ENCODE assay signal across 1 cellular context in the genomic region with DNA sequence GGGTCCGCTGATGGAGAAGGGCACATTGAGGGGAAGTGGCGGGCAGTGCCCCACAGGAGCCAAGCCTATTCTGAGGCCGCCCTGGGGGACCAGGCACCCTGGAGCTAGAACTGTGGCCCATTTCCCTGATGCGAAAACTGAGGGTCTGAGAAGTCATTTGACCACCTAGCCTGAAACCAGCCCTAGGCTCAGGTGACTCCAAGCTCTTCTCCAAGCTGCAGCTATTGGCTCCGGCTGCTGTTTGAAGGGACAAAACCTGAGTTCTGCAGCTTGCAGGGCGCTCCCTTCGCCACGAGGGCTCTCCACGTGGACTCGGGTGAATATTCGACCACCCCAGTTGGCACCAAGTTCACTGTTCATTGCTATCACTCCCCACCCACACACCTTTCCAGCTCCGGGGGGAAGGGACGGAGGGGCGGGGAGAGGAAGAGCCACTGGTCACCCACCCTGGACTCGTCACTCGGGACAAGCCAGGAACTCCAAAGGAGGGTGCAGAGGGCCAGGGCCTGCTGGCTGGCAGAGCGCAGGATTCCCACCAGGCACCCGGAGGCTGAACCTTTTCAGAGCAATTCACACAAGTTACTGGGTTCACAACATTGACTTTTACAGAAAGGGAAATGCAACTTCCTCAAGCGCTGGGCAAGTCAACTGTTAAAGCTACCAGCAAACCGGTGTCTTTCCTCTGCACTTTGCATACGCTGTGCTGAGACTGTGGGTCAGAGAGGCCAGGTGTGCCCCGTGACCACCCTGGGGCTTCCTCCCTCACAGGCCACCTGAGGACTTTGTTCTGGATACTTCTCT.
TF ChIP-seq lines count a peak whose summit lies in the region.

No MANE protein-coding gene starts in this region.

TF ChIP-seq in GM12878, 131 proteins besides CTCF, POLR2A, EP300 and RAD21 (continues in another document):
- TF ChIP-seq, protein P1, sequence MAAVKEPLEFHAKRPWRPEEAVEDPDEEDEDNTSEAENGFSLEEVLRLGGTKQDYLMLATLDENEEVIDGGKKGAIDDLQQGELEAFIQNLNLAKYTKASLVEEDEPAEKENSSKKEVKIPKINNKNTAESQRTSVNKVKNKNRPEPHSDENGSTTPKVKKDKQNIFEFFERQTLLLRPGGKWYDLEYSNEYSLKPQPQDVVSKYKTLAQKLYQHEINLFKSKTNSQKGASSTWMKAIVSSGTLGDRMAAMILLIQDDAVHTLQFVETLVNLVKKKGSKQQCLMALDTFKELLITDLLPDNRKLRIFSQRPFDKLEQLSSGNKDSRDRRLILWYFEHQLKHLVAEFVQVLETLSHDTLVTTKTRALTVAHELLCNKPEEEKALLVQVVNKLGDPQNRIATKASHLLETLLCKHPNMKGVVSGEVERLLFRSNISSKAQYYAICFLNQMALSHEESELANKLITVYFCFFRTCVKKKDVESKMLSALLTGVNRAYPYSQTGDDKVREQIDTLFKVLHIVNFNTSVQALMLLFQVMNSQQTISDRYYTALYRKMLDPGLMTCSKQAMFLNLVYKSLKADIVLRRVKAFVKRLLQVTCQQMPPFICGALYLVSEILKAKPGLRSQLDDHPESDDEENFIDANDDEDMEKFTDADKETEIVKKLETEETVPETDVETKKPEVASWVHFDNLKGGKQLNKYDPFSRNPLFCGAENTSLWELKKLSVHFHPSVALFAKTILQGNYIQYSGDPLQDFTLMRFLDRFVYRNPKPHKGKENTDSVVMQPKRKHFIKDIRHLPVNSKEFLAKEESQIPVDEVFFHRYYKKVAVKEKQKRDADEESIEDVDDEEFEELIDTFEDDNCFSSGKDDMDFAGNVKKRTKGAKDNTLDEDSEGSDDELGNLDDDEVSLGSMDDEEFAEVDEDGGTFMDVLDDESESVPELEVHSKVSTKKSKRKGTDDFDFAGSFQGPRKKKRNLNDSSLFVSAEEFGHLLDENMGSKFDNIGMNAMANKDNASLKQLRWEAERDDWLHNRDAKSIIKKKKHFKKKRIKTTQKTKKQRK (IDR thresholded peaks at IDR 0.05; ENCODE audit: low read depth, low read length): no peak
- TF ChIP-seq CBFB (IDR thresholded peaks at IDR 0.05; ENCODE audit: low read depth) (no peak), HCFC1 (IDR thresholded peaks at IDR 0.05; ENCODE audit: low read length) (no peak), MTA2 (IDR thresholded peaks at IDR 0.05; ENCODE audit: low read depth) (peak; percentile 29; the same call in 1 of the 2 replicates), SIN3A (IDR thresholded peaks at IDR 0.05; ENCODE audit: low read depth, low read length) (no peak), RBBP5 (conservative IDR thresholded peaks at IDR 0.05) (no peak), ZNF24 (IDR thresholded peaks at IDR 0.05) (no peak), EZH2 (IDR thresholded peaks at IDR 0.05; ENCODE audit: borderline replicate concordance, control insufficient read depth, low read depth, low read length) (no peak), MYC (IDR thresholded peaks at IDR 0.05; ENCODE audit: insufficient read depth, insufficient read length, insufficient replicate concordance, low read length, severe bottlenecking) (no peak), CHD4 (IDR thresholded peaks at IDR 0.05) (no peak), BACH1 (IDR thresholded peaks at IDR 0.05; ENCODE audit: borderline replicate concordance) (no peak), CREB1 (IDR thresholded peaks at IDR 0.05; ENCODE audit: low read depth) (no peak), SMC3 (IDR thresholded peaks at IDR 0.05; ENCODE audit: borderline replicate concordance, low read length) (no peak), SIX5 (IDR thresholded peaks at IDR 0.05; ENCODE audit: low read depth, low read length, severe bottlenecking) (no peak), NBN (IDR thresholded peaks at IDR 0.05) (peak; percentile 48; the same call in 1 of the 2 replicates), ZZZ3 (IDR thresholded peaks at IDR 0.05; ENCODE audit: control insufficient read depth, insufficient read length, low read depth) (no peak), NRF1 (conservative IDR thresholded peaks at IDR 0.05; ENCODE audit: low read depth, low read length) (no peak), MYB (IDR thresholded peaks at IDR 0.05; ENCODE audit: borderline replicate concordance, low read depth, low read length) (0 out of 2 replicates have a peak, but pooled peaks have one; percentile 24), PAX8 (IDR thresholded peaks at IDR 0.05) (no peak), KLF5 (IDR thresholded peaks at IDR 0.05; ENCODE audit: partially characterized antibody) (no peak), EGR1 (IDR thresholded peaks at IDR 0.05; ENCODE audit: borderline replicate concordance in 1 of 2, low read depth in 2 of 2, low read length in 2 of 2) (0 out of 3 replicates have a peak, but pooled peaks of 1 of the 2 experiments have one; percentile 21), NFIC (IDR thresholded peaks at IDR 0.05; ENCODE audit: low read depth, low read length) (no peak), MEF2B (IDR thresholded peaks at IDR 0.05; ENCODE audit: partially characterized antibody, poor library complexity, severe bottlenecking) (no peak), SREBF1 (IDR thresholded peaks at IDR 0.05; ENCODE audit: low read length) (no peak), EED (IDR thresholded peaks at IDR 0.05; ENCODE audit: low read depth) (0 out of 2 replicates have a peak, but pooled peaks have one; percentile 38), ATF7 (IDR thresholded peaks at IDR 0.05; ENCODE audit: low read depth) (0 out of 2 replicates have a peak, but pooled peaks have one; percentile 18), POU2F2 (IDR thresholded peaks at IDR 0.05; ENCODE audit: borderline replicate concordance, low read depth, low read length) (peak; percentile 82; the same call in 1 of the 3 replicates), PML (IDR thresholded peaks at IDR 0.05; ENCODE audit: low read length) (no peak), SREBF2 (IDR thresholded peaks at IDR 0.05; ENCODE audit: low read length) (no peak), TCF12 (IDR thresholded peaks at IDR 0.05; ENCODE audit: low read depth, low read length) (no peak), SP1 (IDR thresholded peaks at IDR 0.05; ENCODE audit: low read depth, low read length) (no peak), POLR2AphosphoS2 (IDR thresholded peaks at IDR 0.05; ENCODE audit: low read depth, low read length) (no peak), WRNIP1 (IDR thresholded peaks at IDR 0.05; ENCODE audit: borderline replicate concordance, low read depth, low read length) (no peak), NR2F1 (conservative IDR thresholded peaks at IDR 0.05) (peak; percentile 64), RFX5 (IDR thresholded peaks at IDR 0.05; ENCODE audit: low read depth, low read length) (no peak), RAD51 (IDR thresholded peaks at IDR 0.05) (peak; percentile 71), CHD2 (IDR thresholded peaks at IDR 0.05; ENCODE audit: borderline replicate concordance, low read depth, low read length) (0 out of 2 replicates have a peak, but pooled peaks have one; percentile 14), TCF7 (IDR thresholded peaks at IDR 0.05; ENCODE audit: borderline replicate concordance) (no peak), ZNF274 (IDR thresholded peaks at IDR 0.05; ENCODE audit: insufficient read depth, insufficient read length) (no peak)
- TF ChIP-seq, protein P2, sequence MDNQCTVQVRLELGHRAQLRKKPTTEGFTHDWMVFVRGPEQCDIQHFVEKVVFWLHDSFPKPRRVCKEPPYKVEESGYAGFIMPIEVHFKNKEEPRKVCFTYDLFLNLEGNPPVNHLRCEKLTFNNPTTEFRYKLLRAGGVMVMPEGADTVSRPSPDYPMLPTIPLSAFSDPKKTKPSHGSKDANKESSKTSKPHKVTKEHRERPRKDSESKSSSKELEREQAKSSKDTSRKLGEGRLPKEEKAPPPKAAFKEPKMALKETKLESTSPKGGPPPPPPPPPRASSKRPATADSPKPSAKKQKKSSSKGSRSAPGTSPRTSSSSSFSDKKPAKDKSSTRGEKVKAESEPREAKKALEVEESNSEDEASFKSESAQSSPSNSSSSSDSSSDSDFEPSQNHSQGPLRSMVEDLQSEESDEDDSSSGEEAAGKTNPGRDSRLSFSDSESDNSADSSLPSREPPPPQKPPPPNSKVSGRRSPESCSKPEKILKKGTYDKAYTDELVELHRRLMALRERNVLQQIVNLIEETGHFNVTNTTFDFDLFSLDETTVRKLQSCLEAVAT (IDR thresholded peaks at IDR 0.05): peak; percentile 29; the same call in 1 of the 2 replicates
- TF ChIP-seq, protein P3, sequence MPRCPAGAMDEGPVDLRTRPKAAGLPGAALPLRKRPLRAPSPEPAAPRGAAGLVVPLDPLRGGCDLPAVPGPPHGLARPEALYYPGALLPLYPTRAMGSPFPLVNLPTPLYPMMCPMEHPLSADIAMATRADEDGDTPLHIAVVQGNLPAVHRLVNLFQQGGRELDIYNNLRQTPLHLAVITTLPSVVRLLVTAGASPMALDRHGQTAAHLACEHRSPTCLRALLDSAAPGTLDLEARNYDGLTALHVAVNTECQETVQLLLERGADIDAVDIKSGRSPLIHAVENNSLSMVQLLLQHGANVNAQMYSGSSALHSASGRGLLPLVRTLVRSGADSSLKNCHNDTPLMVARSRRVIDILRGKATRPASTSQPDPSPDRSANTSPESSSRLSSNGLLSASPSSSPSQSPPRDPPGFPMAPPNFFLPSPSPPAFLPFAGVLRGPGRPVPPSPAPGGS (IDR thresholded peaks at IDR 0.05; ENCODE audit: borderline replicate concordance, insufficient read depth, low read depth, low read length, poor library complexity, severe bottlenecking): no peak
- TF ChIP-seq, protein P4, sequence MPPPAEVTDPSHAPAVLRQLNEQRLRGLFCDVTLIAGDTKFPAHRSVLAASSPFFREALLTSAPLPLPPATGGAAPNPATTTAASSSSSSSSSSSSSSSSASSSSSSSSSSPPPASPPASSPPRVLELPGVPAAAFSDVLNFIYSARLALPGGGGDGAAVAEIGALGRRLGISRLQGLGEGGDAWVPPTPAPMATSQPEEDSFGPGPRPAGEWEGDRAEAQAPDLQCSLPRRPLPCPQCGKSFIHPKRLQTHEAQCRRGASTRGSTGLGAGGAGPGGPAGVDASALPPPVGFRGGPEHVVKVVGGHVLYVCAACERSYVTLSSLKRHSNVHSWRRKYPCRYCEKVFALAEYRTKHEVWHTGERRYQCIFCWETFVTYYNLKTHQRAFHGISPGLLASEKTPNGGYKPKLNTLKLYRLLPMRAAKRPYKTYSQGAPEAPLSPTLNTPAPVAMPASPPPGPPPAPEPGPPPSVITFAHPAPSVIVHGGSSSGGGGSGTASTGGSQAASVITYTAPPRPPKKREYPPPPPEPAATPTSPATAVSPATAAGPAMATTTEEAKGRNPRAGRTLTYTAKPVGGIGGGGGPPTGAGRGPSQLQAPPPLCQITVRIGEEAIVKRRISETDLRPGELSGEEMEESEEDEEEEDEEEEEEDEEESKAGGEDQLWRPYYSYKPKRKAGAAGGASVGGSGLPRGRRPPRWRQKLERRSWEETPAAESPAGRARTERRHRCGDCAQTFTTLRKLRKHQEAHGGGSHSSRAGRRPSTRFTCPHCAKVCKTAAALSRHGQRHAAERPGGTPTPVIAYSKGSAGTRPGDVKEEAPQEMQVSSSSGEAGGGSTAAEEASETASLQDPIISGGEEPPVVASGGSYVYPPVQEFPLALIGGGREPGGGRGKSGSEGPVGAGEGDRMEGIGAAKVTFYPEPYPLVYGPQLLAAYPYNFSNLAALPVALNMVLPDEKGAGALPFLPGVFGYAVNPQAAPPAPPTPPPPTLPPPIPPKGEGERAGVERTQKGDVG (CRISPR knock-in tag; IDR thresholded peaks at IDR 0.05): no peak
- TF ChIP-seq, protein P5, sequence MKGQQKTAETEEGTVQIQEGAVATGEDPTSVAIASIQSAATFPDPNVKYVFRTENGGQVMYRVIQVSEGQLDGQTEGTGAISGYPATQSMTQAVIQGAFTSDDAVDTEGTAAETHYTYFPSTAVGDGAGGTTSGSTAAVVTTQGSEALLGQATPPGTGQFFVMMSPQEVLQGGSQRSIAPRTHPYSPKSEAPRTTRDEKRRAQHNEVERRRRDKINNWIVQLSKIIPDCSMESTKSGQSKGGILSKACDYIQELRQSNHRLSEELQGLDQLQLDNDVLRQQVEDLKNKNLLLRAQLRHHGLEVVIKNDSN (IDR thresholded peaks at IDR 0.05; ENCODE audit: borderline replicate concordance, extremely low read length, insufficient read depth, low read depth, low read length): peak; percentile 31
- TF ChIP-seq, protein P6, sequence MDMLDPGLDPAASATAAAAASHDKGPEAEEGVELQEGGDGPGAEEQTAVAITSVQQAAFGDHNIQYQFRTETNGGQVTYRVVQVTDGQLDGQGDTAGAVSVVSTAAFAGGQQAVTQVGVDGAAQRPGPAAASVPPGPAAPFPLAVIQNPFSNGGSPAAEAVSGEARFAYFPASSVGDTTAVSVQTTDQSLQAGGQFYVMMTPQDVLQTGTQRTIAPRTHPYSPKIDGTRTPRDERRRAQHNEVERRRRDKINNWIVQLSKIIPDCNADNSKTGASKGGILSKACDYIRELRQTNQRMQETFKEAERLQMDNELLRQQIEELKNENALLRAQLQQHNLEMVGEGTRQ (IDR thresholded peaks at IDR 0.05; ENCODE audit: borderline replicate concordance, low read depth, low read length): no peak
- TF ChIP-seq, protein P7, sequence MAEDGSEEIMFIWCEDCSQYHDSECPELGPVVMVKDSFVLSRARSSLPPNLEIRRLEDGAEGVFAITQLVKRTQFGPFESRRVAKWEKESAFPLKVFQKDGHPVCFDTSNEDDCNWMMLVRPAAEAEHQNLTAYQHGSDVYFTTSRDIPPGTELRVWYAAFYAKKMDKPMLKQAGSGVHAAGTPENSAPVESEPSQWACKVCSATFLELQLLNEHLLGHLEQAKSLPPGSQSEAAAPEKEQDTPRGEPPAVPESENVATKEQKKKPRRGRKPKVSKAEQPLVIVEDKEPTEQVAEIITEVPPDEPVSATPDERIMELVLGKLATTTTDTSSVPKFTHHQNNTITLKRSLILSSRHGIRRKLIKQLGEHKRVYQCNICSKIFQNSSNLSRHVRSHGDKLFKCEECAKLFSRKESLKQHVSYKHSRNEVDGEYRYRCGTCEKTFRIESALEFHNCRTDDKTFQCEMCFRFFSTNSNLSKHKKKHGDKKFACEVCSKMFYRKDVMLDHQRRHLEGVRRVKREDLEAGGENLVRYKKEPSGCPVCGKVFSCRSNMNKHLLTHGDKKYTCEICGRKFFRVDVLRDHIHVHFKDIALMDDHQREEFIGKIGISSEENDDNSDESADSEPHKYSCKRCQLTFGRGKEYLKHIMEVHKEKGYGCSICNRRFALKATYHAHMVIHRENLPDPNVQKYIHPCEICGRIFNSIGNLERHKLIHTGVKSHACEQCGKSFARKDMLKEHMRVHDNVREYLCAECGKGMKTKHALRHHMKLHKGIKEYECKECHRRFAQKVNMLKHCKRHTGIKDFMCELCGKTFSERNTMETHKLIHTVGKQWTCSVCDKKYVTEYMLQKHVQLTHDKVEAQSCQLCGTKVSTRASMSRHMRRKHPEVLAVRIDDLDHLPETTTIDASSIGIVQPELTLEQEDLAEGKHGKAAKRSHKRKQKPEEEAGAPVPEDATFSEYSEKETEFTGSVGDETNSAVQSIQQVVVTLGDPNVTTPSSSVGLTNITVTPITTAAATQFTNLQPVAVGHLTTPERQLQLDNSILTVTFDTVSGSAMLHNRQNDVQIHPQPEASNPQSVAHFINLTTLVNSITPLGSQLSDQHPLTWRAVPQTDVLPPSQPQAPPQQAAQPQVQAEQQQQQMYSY (CRISPR knock-in tag; IDR thresholded peaks at IDR 0.05): no peak
